ENCODE assay signal across 1 cellular context in the genomic region with DNA sequence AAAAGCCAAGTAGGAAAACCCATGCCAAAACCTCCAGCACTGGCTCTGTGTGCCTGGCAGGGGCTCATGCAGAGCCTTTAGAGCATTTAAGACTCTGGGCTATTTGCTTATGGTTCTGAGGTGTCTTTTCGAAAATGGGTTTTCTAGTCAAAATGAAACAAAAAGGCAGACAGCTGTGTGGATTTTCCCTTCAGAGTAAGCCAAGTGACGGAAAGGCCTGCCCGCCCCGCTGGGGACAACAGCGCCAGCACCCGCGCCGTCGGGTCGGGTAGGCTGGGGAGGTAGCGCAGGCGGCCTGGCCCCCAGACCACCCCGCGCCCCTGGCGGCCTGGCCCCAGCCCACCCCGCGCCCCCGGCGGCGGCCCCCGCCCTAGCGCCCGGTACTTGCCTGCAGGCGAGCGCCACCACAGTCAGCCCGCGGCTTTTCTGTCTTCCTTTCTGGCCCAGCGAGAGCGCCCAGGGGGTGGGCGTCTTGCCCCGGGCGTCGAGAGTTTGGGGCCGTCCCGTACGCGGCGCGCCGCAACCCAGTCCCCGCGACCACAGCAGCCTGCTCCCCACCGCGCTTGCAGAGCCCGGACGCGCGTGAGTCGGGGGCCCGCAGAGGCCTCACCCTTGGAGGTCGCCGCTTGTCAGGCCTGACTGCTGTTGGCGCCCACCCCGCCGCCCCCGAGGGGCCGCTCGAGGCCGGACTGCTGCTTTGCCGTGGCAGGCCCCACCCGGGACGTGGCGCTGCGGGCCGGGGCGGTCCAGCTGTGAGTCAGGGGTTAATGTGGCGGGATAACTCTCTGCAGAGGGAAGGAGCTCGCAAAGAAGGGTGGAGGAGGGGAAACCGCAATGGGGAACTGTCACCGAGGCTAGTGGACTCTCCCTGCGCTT.
TF ChIP-seq lines count a peak whose summit lies in the region.

A gene with protein sequence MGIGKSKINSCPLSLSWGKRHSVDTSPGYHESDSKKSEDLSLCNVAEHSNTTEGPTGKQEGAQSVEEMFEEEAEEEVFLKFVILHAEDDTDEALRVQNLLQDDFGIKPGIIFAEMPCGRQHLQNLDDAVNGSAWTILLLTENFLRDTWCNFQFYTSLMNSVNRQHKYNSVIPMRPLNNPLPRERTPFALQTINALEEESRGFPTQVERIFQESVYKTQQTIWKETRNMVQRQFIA (minus strand): TSS at position 771 of the 876 bp plus-strand sequence. CDS start 21,223 bp downstream, outside the sequence.

TF ChIP-seq in GM23338, 12 proteins besides CTCF, POLR2A, EP300 and RAD21:
- TF ChIP-seq, protein P1, sequence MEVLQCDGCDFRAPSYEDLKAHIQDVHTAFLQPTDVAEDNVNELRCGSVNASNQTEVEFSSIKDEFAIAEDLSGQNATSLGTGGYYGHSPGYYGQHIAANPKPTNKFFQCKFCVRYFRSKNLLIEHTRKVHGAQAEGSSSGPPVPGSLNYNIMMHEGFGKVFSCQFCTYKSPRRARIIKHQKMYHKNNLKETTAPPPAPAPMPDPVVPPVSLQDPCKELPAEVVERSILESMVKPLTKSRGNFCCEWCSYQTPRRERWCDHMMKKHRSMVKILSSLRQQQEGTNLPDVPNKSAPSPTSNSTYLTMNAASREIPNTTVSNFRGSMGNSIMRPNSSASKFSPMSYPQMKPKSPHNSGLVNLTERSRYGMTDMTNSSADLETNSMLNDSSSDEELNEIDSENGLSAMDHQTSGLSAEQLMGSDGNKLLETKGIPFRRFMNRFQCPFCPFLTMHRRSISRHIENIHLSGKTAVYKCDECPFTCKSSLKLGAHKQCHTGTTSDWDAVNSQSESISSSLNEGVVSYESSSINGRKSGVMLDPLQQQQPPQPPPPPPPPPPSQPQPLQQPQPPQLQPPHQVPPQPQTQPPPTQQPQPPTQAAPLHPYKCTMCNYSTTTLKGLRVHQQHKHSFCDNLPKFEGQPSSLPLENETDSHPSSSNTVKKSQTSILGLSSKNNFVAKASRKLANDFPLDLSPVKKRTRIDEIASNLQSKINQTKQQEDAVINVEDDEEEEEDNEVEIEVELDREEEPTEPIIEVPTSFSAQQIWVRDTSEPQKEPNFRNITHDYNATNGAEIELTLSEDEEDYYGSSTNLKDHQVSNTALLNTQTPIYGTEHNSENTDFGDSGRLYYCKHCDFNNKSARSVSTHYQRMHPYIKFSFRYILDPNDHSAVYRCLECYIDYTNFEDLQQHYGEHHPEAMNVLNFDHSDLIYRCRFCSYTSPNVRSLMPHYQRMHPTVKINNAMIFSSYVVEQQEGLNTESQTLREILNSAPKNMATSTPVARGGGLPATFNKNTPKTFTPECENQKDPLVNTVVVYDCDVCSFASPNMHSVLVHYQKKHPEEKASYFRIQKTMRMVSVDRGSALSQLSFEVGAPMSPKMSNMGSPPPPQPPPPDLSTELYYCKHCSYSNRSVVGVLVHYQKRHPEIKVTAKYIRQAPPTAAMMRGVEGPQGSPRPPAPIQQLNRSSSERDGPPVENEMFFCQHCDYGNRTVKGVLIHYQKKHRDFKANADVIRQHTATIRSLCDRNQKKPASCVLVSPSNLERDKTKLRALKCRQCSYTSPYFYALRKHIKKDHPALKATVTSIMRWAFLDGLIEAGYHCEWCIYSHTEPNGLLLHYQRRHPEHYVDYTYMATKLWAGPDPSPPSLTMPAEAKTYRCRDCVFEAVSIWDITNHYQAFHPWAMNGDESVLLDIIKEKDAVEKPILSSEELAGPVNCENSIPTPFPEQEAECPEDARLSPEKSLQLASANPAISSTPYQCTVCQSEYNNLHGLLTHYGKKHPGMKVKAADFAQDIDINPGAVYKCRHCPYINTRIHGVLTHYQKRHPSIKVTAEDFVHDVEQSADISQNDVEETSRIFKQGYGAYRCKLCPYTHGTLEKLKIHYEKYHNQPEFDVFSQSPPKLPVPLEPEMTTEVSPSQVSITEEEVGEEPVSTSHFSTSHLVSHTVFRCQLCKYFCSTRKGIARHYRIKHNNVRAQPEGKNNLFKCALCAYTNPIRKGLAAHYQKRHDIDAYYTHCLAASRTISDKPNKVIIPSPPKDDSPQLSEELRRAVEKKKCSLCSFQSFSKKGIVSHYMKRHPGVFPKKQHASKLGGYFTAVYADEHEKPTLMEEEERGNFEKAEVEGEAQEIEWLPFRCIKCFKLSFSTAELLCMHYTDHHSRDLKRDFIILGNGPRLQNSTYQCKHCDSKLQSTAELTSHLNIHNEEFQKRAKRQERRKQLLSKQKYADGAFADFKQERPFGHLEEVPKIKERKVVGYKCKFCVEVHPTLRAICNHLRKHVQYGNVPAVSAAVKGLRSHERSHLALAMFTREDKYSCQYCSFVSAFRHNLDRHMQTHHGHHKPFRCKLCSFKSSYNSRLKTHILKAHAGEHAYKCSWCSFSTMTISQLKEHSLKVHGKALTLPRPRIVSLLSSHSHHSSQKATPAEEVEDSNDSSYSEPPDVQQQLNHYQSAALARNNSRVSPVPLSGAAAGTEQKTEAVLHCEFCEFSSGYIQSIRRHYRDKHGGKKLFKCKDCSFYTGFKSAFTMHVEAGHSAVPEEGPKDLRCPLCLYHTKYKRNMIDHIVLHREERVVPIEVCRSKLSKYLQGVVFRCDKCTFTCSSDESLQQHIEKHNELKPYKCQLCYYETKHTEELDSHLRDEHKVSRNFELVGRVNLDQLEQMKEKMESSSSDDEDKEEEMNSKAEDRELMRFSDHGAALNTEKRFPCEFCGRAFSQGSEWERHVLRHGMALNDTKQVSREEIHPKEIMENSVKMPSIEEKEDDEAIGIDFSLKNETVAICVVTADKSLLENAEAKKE (CRISPR knock-in tag; IDR thresholded peaks at IDR 0.05) = no peak
- no peak for TF ChIP-seq CREB1 (CRISPR knock-in tag; IDR thresholded peaks at IDR 0.05; ENCODE audit: low read depth)
- no peak for TF ChIP-seq EZH2 (IDR thresholded peaks at IDR 0.05; ENCODE audit: low read depth, unreplicated experiment)
- TF ChIP-seq EZH2phosphoT487 (IDR thresholded peaks at IDR 0.05; ENCODE audit: unreplicated experiment) = no peak
- TF ChIP-seq NANOG (IDR thresholded peaks at IDR 0.05; ENCODE audit: borderline replicate concordance) = no peak
- TF ChIP-seq, protein P2, sequence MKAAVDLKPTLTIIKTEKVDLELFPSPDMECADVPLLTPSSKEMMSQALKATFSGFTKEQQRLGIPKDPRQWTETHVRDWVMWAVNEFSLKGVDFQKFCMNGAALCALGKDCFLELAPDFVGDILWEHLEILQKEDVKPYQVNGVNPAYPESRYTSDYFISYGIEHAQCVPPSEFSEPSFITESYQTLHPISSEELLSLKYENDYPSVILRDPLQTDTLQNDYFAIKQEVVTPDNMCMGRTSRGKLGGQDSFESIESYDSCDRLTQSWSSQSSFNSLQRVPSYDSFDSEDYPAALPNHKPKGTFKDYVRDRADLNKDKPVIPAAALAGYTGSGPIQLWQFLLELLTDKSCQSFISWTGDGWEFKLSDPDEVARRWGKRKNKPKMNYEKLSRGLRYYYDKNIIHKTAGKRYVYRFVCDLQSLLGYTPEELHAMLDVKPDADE (IDR thresholded peaks at IDR 0.05) = no peak
- TF ChIP-seq ZNF114 (CRISPR knock-in tag; IDR thresholded peaks at IDR 0.05) = no peak
- TF ChIP-seq, protein P3, sequence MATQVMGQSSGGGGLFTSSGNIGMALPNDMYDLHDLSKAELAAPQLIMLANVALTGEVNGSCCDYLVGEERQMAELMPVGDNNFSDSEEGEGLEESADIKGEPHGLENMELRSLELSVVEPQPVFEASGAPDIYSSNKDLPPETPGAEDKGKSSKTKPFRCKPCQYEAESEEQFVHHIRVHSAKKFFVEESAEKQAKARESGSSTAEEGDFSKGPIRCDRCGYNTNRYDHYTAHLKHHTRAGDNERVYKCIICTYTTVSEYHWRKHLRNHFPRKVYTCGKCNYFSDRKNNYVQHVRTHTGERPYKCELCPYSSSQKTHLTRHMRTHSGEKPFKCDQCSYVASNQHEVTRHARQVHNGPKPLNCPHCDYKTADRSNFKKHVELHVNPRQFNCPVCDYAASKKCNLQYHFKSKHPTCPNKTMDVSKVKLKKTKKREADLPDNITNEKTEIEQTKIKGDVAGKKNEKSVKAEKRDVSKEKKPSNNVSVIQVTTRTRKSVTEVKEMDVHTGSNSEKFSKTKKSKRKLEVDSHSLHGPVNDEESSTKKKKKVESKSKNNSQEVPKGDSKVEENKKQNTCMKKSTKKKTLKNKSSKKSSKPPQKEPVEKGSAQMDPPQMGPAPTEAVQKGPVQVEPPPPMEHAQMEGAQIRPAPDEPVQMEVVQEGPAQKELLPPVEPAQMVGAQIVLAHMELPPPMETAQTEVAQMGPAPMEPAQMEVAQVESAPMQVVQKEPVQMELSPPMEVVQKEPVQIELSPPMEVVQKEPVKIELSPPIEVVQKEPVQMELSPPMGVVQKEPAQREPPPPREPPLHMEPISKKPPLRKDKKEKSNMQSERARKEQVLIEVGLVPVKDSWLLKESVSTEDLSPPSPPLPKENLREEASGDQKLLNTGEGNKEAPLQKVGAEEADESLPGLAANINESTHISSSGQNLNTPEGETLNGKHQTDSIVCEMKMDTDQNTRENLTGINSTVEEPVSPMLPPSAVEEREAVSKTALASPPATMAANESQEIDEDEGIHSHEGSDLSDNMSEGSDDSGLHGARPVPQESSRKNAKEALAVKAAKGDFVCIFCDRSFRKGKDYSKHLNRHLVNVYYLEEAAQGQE (IDR thresholded peaks at IDR 0.05; ENCODE audit: unreplicated experiment) = no peak
- TF ChIP-seq JUNB (IDR thresholded peaks at IDR 0.05; ENCODE audit: unreplicated experiment) = no peak
- TF ChIP-seq ZNF331 (CRISPR knock-in tag; IDR thresholded peaks at IDR 0.05; ENCODE audit: low read depth) = no peak
- no peak for TF ChIP-seq POLR2AphosphoS5 (IDR thresholded peaks at IDR 0.05; ENCODE audit: low read depth)
- TF ChIP-seq STAT1 (IDR thresholded peaks at IDR 0.05; ENCODE audit: unreplicated experiment) = no peak
TF ChIP-seq in GM23338: peak in this region for 0.
